In the genomic region with DNA sequence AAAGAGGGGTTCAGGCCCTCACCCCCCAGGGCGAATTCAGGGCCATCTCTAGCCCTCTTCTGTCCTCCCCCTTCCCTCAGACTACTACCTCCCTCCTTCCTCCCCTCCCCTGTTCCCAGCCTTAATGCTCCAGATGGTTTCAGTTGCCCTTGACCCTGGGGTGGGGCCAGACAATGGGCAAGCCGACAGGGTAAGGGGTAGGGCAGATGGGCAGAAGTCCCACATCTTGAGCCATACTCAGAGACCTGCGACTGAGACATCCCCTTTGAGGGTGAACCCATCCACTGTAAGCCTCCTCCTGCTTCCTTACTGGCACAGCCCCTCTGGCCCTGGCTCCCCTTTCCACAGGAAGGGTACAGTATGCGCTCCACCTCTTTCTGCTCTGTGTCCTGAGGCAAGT, we compare ENCODE assay signal across 10 cellular contexts. TPM values are rescaled to one million over a fixed set of nuclear protein-coding genes. Genes with fewer than 3 reads are reported as not detected.
DNase-seq lines count a peak whose midpoint lies in the region; ATAC-seq and TF ChIP-seq lines count a peak whose summit lies in the region.
"Had no signal": no experiment of that assay in that cellular context is flagged by ENCODE, and none has a peak within 500 bp of the region (broad histone marks: within the 10 kb centered on the region; RNA-seq: fewer than 3 reads in every experiment).

No MANE protein-coding gene starts in this region.

- H3K36me3 ChIP-seq in breast epithelium (no peaks in the 10 kb centered on the region), testis (ENCODE audit: low read depth, missing control alignments) (no peaks in the 10 kb centered on the region)

- 42 to 54% methylated on average over 4 of the region's 4 CpGs for WGBS in testis, 2 donors

- H3K4me1 Mint-ChIP-seq in MCF 10A (ENCODE audit: insufficient read depth, unreplicated experiment) (peaks cover 15% of the 10 kb centered on the region), immature natural killer cell (peaks cover 40 to 41% of the 10 kb centered on the region in 2 donors)

- DNase-seq in MCF 10A (ENCODE audit: unreplicated experiment) (no peak), breast epithelium (ENCODE audit: low spot score in 2 of 2) (no peak), RWPE1 (ENCODE audit: low spot score) (no peak), fibroblast of the aortic adventitia (ENCODE audit: low read depth) (peak; percentile 22), substantia nigra (lab: John Stamatoyannopoulos, UW) (no peak), testis (no peak), immature natural killer cell (no peak)
- DNase-seq: NCI-H1048 had no signal

- no peak for TF ChIP-seq CTCF in MCF 10A (IDR thresholded peaks at IDR 0.05; ENCODE audit: unreplicated experiment)
- TF ChIP-seq CTCF in breast epithelium (IDR thresholded peaks at IDR 0.05) = no peak
- TF ChIP-seq CTCF in RWPE1 (conservative IDR thresholded peaks at IDR 0.05; ENCODE audit: low read depth) = no peak
- TF ChIP-seq CTCF in fibroblast of the aortic adventitia (IDR thresholded peaks at IDR 0.05; ENCODE audit: insufficient read depth, low read length) = no peak
- TF ChIP-seq CTCF in testis (IDR thresholded peaks at IDR 0.05) = no peak

- peaks cover 6 to 7% of the 10 kb centered on the region in 2 donors for H3K4me1 ChIP-seq in breast epithelium
- H3K4me1 ChIP-seq in testis = peaks cover 34% of the 10 kb centered on the region

- H3K9me3 Mint-ChIP-seq in MCF 10A (ENCODE audit: unreplicated experiment) (no peaks in the 10 kb centered on the region), immature natural killer cell (no peaks in the 10 kb centered on the region)

- H3K27me3 Mint-ChIP-seq in MCF 10A (ENCODE audit: insufficient read depth, unreplicated experiment) (no peaks in the 10 kb centered on the region), immature natural killer cell (ENCODE audit: low read depth in 3 of 3) (peaks cover 9% of the 10 kb centered on the region in 3 donors)
- H3K27me3 Mint-ChIP-seq: B cell had no signal

- no peak for ATAC-seq in HG03095 (IDR thresholded peaks at IDR 0.05; ENCODE audit: unreplicated experiment)

- H3K27ac Mint-ChIP-seq in MCF 10A (ENCODE audit: low read depth, unreplicated experiment) = peak overlapping the region; percentile 99
- H3K27ac Mint-ChIP-seq in immature natural killer cell = no peak overlapping the region

- H3K27ac ChIP-seq in breast epithelium (peak overlapping the region in 1 of 2 donors; percentile 3), RWPE1 (peak overlapping the region; percentile 91), substantia nigra (ENCODE audit: low read depth, low read length, poor library complexity, severe bottlenecking) (peak overlapping the region; percentile 12), testis (no peak overlapping the region)

- H3K36me3 Mint-ChIP-seq in MCF 10A (ENCODE audit: insufficient read depth, unreplicated experiment) (peaks cover 38% of the 10 kb centered on the region), immature natural killer cell (peaks cover 0 to 7% (median 5%) of the 10 kb centered on the region in 3 donors)

- TF ChIP-seq POLR2A in breast epithelium (IDR thresholded peaks at IDR 0.05) (no peak), testis (IDR thresholded peaks at IDR 0.05) (no peak)

- CTCF ChIA-PET in MCF 10A (lab: Yijun Ruan, JAX) (interaction anchor here (0.7 to 1.5 kb wide), 3 partner anchors 18 to 255 kb away, joined by 3 to 13 read pairs (median 3); no protein-coding TSS in a partner anchor), RWPE1 (lab: Yijun Ruan, JAX) (interaction anchor here (0.6 to 1.4 kb wide), 2 partner anchors 20 to 161 kb away, joined by 3 to 8 read pairs; no protein-coding TSS in a partner anchor)

- POLR2A ChIA-PET in MCF 10A (lab: Yijun Ruan, JAX) = interaction anchor here (0.9 kb wide), 1 partner anchor 9 kb away, joined by 3 read pairs; no protein-coding TSS in a partner anchor
- POLR2A ChIA-PET in RWPE1 (lab: Yijun Ruan, JAX; ENCODE audit: low non-redundant PET) = no interaction called here

- H3K4me3 Mint-ChIP-seq in MCF 10A (ENCODE audit: unreplicated experiment) (peak overlapping the region; percentile 88), immature natural killer cell (no peak overlapping the region)

- intact Hi-C loops in MCF 10A (cut with micrococcal nuclease) (no loop called here), breast epithelium (cut with DNase I; ENCODE audit: low total_unique reads) (no loop called here), testis (cut with DNase I; ENCODE audit: low total_unique reads) (no loop called here)

- H3K27me3 ChIP-seq in breast epithelium (no peaks in the 10 kb centered on the region), testis (no peaks in the 10 kb centered on the region)

- no peak overlapping the region for H3K4me3 ChIP-seq in breast epithelium
- peak overlapping the region; percentile 33 for H3K4me3 ChIP-seq in fibroblast of the aortic adventitia (ENCODE audit: low read depth, low read length)
- H3K4me3 ChIP-seq in testis = no peak overlapping the region

- no peaks in the 10 kb centered on the region for H3K9me3 ChIP-seq in breast epithelium
- no peaks in the 10 kb centered on the region for H3K9me3 ChIP-seq in testis

- BruUV-seq in MCF 10A (replicated peaks; lab: Mats Ljungman, UMichigan) = no TSS peak

RNA-seq across cellular contexts. Expression of a gene that starts 1.9 kb away (rescaled TPM):
- total RNA-seq in MCF 10A (2022) (32.5 and 48.0 TPM in 2 replicates), breast epithelium (10 to 100 TPM; 16.2 to 31.8 (median 28.2) TPM), fibroblast of the aortic adventitia (ENCODE audit: low replicate concordance) (22.0 and 29.8 TPM in 2 replicates), testis (10 to 100 TPM; 66.8 to 99.2 TPM)
- polyA plus RNA-seq in testis (ENCODE audit: insufficient read depth, low read depth, low replicate concordance) (55.1 TPM), immature natural killer cell (10 to 100 TPM in 1 of 3 donors, 1 to 10 TPM in 2; 4.5 to 11.7 (median 5.4) TPM)

RNA-seq across cellular contexts. Expression of a gene that starts 2.1 kb away (rescaled TPM):
- total RNA-seq in MCF 10A (2022) = 403 and 486 TPM in 2 replicates
- 100 to 1,000 TPM; 165 to 224 (median 220) TPM for total RNA-seq in breast epithelium
- total RNA-seq in fibroblast of the aortic adventitia (ENCODE audit: low replicate concordance) = 108 and 176 TPM in 2 replicates
- total RNA-seq in testis = 100 to 1,000 TPM; 286 to 336 TPM
- 451 TPM for polyA plus RNA-seq in testis (ENCODE audit: insufficient read depth, low read depth, low replicate concordance)
- polyA plus RNA-seq in immature natural killer cell = 100 to 1,000 TPM; 135 to 218 (median 214) TPM

RNA-seq across cellular contexts. Expression of a gene that starts 40.5 kb away (rescaled TPM):
- 15.3 and 17.2 TPM in 2 replicates for total RNA-seq in MCF 10A (2022)
- total RNA-seq in breast epithelium = 10 to 100 TPM; 12.2 to 19.3 (median 15.7) TPM
- total RNA-seq in fibroblast of the aortic adventitia (ENCODE audit: low replicate concordance) = 5.0 and 15.0 TPM in 2 replicates
- total RNA-seq in testis = 100 to 1,000 TPM; 191 to 197 TPM
- polyA plus RNA-seq in testis (ENCODE audit: insufficient read depth, low read depth, low replicate concordance) = 84.9 TPM
- 1 to 10 TPM in 1 of 3 donors, under 1 TPM in 1, not detected in 1; 0.26 to 1.2 TPM for polyA plus RNA-seq in immature natural killer cell
- total RNA-seq: B cell had no signal

RNA-seq across cellular contexts. Expression of a gene that starts 49.6 kb away (rescaled TPM):
- total RNA-seq in MCF 10A (2022) (0.52 and 0.82 TPM in 2 replicates), breast epithelium (1 to 10 TPM; 2.7 to 4.7 (median 4.3) TPM), fibroblast of the aortic adventitia (ENCODE audit: low replicate concordance) (not detected in 2 replicates), testis (10 to 100 TPM in 1 of 2 donors, 1 to 10 TPM in 1; 7.1 to 10.4 TPM)
- polyA plus RNA-seq in testis (ENCODE audit: insufficient read depth, low read depth, low replicate concordance) (2.2 TPM), immature natural killer cell (not detected)

Comparison
In these comparisons a context has a peak if more than half of its experiments do, and no peak if none do; other contexts are left out.
1. H3K27ac ChIP-seq: peak in RWPE1 (single experiment) and substantia nigra (single experiment); none in testis (0 of 2).
2. RNA of a gene that starts 40.5 kb away (total RNA-seq): 191 to 197 TPM in testis; 15.3 to 17.2 TPM in MCF 10A, 12.2 to 19.3 TPM in breast epithelium and 5.0 to 15.0 TPM in fibroblast of the aortic adventitia; every median in the first group is over 4 times any median in the second.